ENCODE assay signal across 9 cellular contexts in the genomic region with DNA sequence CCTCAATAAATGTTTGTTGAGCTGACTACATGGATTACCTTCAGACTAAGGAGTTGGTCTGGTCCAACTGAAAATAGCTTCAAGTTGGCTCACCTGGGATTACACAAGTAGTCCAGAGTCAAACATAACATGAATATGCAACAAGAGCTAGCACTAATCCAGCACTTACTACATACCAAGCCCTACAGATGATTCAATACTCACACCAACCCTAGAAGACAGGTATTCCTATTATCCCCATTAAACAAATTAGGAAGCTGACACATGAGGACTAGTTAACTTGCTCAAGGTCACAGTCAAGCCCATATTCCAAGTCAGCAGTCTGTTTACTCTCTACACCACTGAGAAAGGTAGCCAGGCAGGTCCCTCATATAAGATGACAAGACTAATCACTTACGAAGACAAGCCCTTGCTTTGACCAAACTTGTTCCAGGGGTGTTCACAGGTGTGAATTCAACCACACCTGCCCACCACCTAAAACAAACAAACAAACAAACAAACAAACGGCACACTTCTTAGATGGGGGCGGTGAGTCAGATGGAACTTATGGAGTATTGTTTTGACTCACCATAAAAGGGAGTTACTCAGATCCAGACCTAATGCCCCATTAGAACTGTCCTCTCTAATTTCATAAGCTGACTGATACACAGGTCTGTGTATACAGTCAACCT. TPM values are rescaled to one million over a fixed set of nuclear protein-coding genes. Genes with fewer than 3 reads are reported as not detected.
A peak's percentile ranks its signal among the peaks of the same experiment; 100 is the strongest.
DNase-seq lines count a peak whose midpoint lies in the region; ATAC-seq lines count a peak whose summit lies in the region.
"Had no signal": no experiment of that assay in that cellular context is flagged by ENCODE, and none has a peak within 500 bp of the region (broad histone marks: within the 10 kb centered on the region; RNA-seq: fewer than 3 reads in every experiment).

No MANE protein-coding gene starts in this region.

- H3K9ac ChIP-seq in GM23248 = no peak overlapping the region

- no peaks in the 10 kb centered on the region for H3K9me3 ChIP-seq in GM23248 (ENCODE audit: low read depth)

- H4K20me1 ChIP-seq in GM23248 (ENCODE audit: insufficient read depth) = 0 out of 2 replicates have a peak, but pooled peaks cover 20% of the 10 kb centered on the region

- H3K36me3 Mint-ChIP-seq in memory B cell = peaks cover 7% of the 10 kb centered on the region

- in situ Hi-C loops in GM23248 (cut with MboI) = no loop called here

- peaks cover 59% of the 10 kb centered on the region for H3K4me1 Mint-ChIP-seq in memory B cell

- no peaks in the 10 kb centered on the region for H3K36me3 ChIP-seq in GM23248 (ENCODE audit: low read depth)

- H3K9me3 Mint-ChIP-seq in memory B cell = no peaks in the 10 kb centered on the region

- no peak overlapping the region for H3K4me2 ChIP-seq in GM23248 (ENCODE audit: unreplicated experiment)

- 81 to 86% methylated on average over 3 of the region's 3 CpGs for WGBS in GM23248 (ENCODE audit: low coverage in 1 of 2, low lambda C conversion rate in 2 of 2, missing lambda C conversion rate in 2 of 2), 2 experiments

- no peak overlapping the region for H3K4me3 ChIP-seq in GM23248

- ATAC-seq in GM18517 (IDR thresholded peaks at IDR 0.05; ENCODE audit: unreplicated experiment) = peak; percentile 73
- ATAC-seq in memory B cell (ENCODE audit: low read depth) = peak; percentile 38

- no peak overlapping the region for H2AFZ ChIP-seq in GM23248

- no peaks in the 10 kb centered on the region for H3K27me3 Mint-ChIP-seq in memory B cell

- peak overlapping the region; percentile 84 for H3K27ac Mint-ChIP-seq in memory B cell

- peak; percentile 39 for DNase-seq in GM23248
- peak; percentile 14 for DNase-seq in LoVo (ENCODE audit: low spot score)
- no peak for DNase-seq in memory B cell (ENCODE audit: low spot score in 2 of 2)
- no peak for DNase-seq in RPMI8226
- no peak for DNase-seq in NCI-H1105 treated with DMSO at 0.1 percent for 48 hours (lab: John Stamatoyannopoulos, UW)
- no peak for DNase-seq in stimulated activated CD4-positive, alpha-beta T cell treated with anti-CD3 and anti-CD28 coated beads, Interleukin-2, amount 100 ng/mL, for 24 hours
- DNase-seq in NCI-H510A treated with DMSO at 0.1 percent for 48 hours (lab: John Stamatoyannopoulos, UW) = no peak
- DNase-seq: activated T-cell treated with anti-CD3 and anti-CD28 coated beads for 4 hours had no signal

- no peaks in the 10 kb centered on the region for H3K9me2 ChIP-seq in GM23248 (ENCODE audit: insufficient read depth)

- H3K4me1 ChIP-seq in GM23248 (ENCODE audit: insufficient read depth) = peaks cover 17% of the 10 kb centered on the region

- H3F3A ChIP-seq in GM23248 (ENCODE audit: insufficient read depth) = peaks cover 4% of the 10 kb centered on the region; the same call in 1 of the 2 replicates

- H3K27me3 ChIP-seq in GM23248 (replicated peaks; ENCODE audit: insufficient read depth) = no peaks in the 10 kb centered on the region

- H3K4me3 Mint-ChIP-seq in memory B cell = no peak overlapping the region

- H3K27ac ChIP-seq in GM23248 = no peak overlapping the region

- peaks cover 100% of the 10 kb centered on the region for H3K79me2 ChIP-seq in GM23248 (ENCODE audit: insufficient read depth)

RNA-seq across cellular contexts. Expression of a gene that starts 29.1 kb away (rescaled TPM):
- 15.7 and 41.5 TPM in 2 replicates for total RNA-seq in GM23248 (2014; rRNA removed; shearing (Covaris generic))
- polyA plus RNA-seq in GM23248 (2016; fragmentation: Nextera tagmentation; extraction: Ambion mirVana) = 16.4 and 17.2 TPM in 2 replicates

Comparison
In these comparisons a context has a peak if more than half of its experiments do, and no peak if none do; other contexts are left out.
1. DNase-seq: peak in GM23248 (single experiment) and LoVo (single experiment); none in memory B cell (0 of 2), RPMI8226 (single experiment), NCI-H1105 treated with DMSO at 0.1 percent for 48 hours (single experiment), stimulated activated CD4-positive, alpha-beta T cell treated with anti-CD3 and anti-CD28 coated beads, Interleukin-2, amount 100 ng/mL, for 24 hours (0 of 2) and NCI-H510A treated with DMSO at 0.1 percent for 48 hours (single experiment).